7 cellular contexts compared by ENCODE assay signal in genomic region chr6:16731503-16732018, GRCh38. TPM values are rescaled to one million over a fixed set of nuclear protein-coding genes. Genes with fewer than 3 reads are reported as not detected.
DNase-seq lines count a peak whose midpoint lies in the region; ATAC-seq and TF ChIP-seq lines count a peak whose summit lies in the region.

No MANE protein-coding gene starts in this region.

- no peak overlapping the region for H3K9ac ChIP-seq in parathyroid adenoma

- H3K36me3 ChIP-seq in parathyroid adenoma (ENCODE audit: control insufficient read depth, insufficient read depth, low read length) (no peaks in the 10 kb centered on the region), heart right ventricle (peaks cover 0 to 6% (median 0%) of the 10 kb centered on the region in 9 donors)

- peaks cover 41% of the 10 kb centered on the region for H3K36me3 Mint-ChIP-seq in T-helper 2 cell treated with Interferon-gamma antibody and Interleukin-4, amounts not matched to agents 5 μg/mL and 100 μg/mL, for 36 hours (ENCODE audit: low read depth)

- H3K4me3 ChIP-seq in parathyroid adenoma (ENCODE audit: low read depth, low read length) (no peak overlapping the region), heart right ventricle (no peak overlapping the region)

- H3K4me1 ChIP-seq in parathyroid adenoma = peaks cover 15% of the 10 kb centered on the region
- H3K4me1 ChIP-seq in heart right ventricle = peaks cover 3 to 72% (median 12%) of the 10 kb centered on the region in 9 donors

- TF ChIP-seq CTCF in parathyroid adenoma (IDR thresholded peaks at IDR 0.05) (no peak), heart right ventricle (IDR thresholded peaks at IDR 0.05) (no peak)

- H3K27me3 Mint-ChIP-seq in T-helper 2 cell treated with Interferon-gamma antibody and Interleukin-4, amounts not matched to agents 5 μg/mL and 100 μg/mL, for 36 hours (ENCODE audit: low read depth) = no peaks in the 10 kb centered on the region

- H3K27me3 ChIP-seq in parathyroid adenoma (ENCODE audit: control insufficient read depth, insufficient read depth, low read length) (no peaks in the 10 kb centered on the region), heart right ventricle (no peaks in the 10 kb centered on the region)

- peaks cover 71% of the 10 kb centered on the region for H3K4me1 Mint-ChIP-seq in T-helper 2 cell treated with Interferon-gamma antibody and Interleukin-4, amounts not matched to agents 5 μg/mL and 100 μg/mL, for 36 hours (ENCODE audit: low read depth)

- peak; percentile 96 for ATAC-seq in GM19035 (IDR thresholded peaks at IDR 0.05; ENCODE audit: unreplicated experiment)
- peak; percentile 97 for ATAC-seq in HG02870 (IDR thresholded peaks at IDR 0.05; ENCODE audit: unreplicated experiment)
- ATAC-seq in heart right ventricle = no peak

- H3K27ac Mint-ChIP-seq in T-helper 2 cell treated with Interferon-gamma antibody and Interleukin-4, amounts not matched to agents 5 μg/mL and 100 μg/mL, for 36 hours = peak overlapping the region; percentile 89

- peak overlapping the region; percentile 37 for H3K4me2 ChIP-seq in parathyroid adenoma (ENCODE audit: low read length)

- peak; percentile 61 for DNase-seq in T-helper 2 cell treated with Interferon-gamma antibody and Interleukin-4, amounts not matched to agents 5 μg/mL and 100 μg/mL, for 36 hours (ENCODE audit: low spot score)
- DNase-seq in kidney glomerular epithelial cell (lab: John Stamatoyannopoulos, UW) (no peak), KG1 (lab: John Stamatoyannopoulos, UW) (no peak), heart right ventricle (no peak)

- peak overlapping the region; percentile 78 for H3K4me3 Mint-ChIP-seq in T-helper 2 cell treated with Interferon-gamma antibody and Interleukin-4, amounts not matched to agents 5 μg/mL and 100 μg/mL, for 36 hours

- no peaks in the 10 kb centered on the region for H3K9me3 ChIP-seq in parathyroid adenoma (ENCODE audit: control insufficient read depth, low read length)
- no peaks in the 10 kb centered on the region for H3K9me3 ChIP-seq in heart right ventricle

- intact Hi-C loops in heart right ventricle (cut with DNase I) = no loop called here

- H3K27ac ChIP-seq in parathyroid adenoma (peak overlapping the region; percentile 75), heart right ventricle (peak overlapping the region in 1 of 10 donors; percentile 23)

- H2AFZ ChIP-seq in parathyroid adenoma = peak overlapping the region; percentile 21

- 62 to 70% methylated on average over 5 of the region's 5 CpGs for WGBS in heart right ventricle, 2 donors

- peaks cover 27% of the 10 kb centered on the region for H3K79me2 ChIP-seq in parathyroid adenoma

- H3K9me3 Mint-ChIP-seq in T-helper 2 cell treated with Interferon-gamma antibody and Interleukin-4, amounts not matched to agents 5 μg/mL and 100 μg/mL, for 36 hours = no peaks in the 10 kb centered on the region

RNA-seq across cellular contexts. Expression of gene ATXN1, which starts 29.7 kb away (rescaled TPM):
- total RNA-seq in heart right ventricle = 10 to 100 TPM; 26.8 to 46.5 (median 41.1) TPM
- polyA plus RNA-seq in heart right ventricle = 1 to 10 TPM; 4.1 to 7.5 TPM

Comparison
In these comparisons a context has a peak if more than half of its experiments do, and no peak if none do; other contexts are left out.
1. ATAC-seq: peak in GM19035 (single experiment) and HG02870 (single experiment); none in heart right ventricle (0 of 8).